9 cellular contexts compared by ENCODE assay signal in genomic region chr17:31389673-31390381, GRCh38. TPM values are rescaled to one million over a fixed set of nuclear protein-coding genes. Genes with fewer than 3 reads are reported as not detected.
A peak's percentile ranks its signal among the peaks of the same experiment; 100 is the strongest.
DNase-seq lines count a peak whose midpoint lies in the region; ATAC-seq lines count a peak whose summit lies in the region.
"Had no signal": no experiment of that assay in that cellular context is flagged by ENCODE, and none has a peak within 500 bp of the region (broad histone marks: within the 10 kb centered on the region; RNA-seq: fewer than 3 reads in every experiment).

No MANE protein-coding gene starts in this region.

- DNase-seq in activated CD4-positive, alpha-beta T cell treated with anti-CD3 and anti-CD28 coated beads for 36 hours = no peak
- no peak for DNase-seq in activated CD4-positive, alpha-beta T cell treated with anti-CD3 and anti-CD28 coated beads for 4 hours
- DNase-seq in ecto neural progenitor cell (ENCODE audit: low spot score) = peak; percentile 51
- peak; percentile 20 for DNase-seq in stimulated activated CD8-positive, alpha-beta memory T cell treated with anti-CD3 and anti-CD28 coated beads, Interleukin-4, amount 100 ng/mL, for 48 hours
- DNase-seq: occipital lobe had no signal

- H3K27me3 Mint-ChIP-seq in activated CD4-positive, alpha-beta T cell treated with anti-CD3 and anti-CD28 coated beads for 36 hours = peaks cover 31% of the 10 kb centered on the region
- peaks cover 29% of the 10 kb centered on the region for H3K27me3 Mint-ChIP-seq in IgD-negative memory B cell

- CTCF ChIA-PET in activated CD4-positive, alpha-beta T cell treated with anti-CD3 and anti-CD28 coated beads for 36 hours (lab: Charles Lee) = interaction anchor here (0.6 to 2.8 kb wide), 19 partner anchors 8 to 470 kb away, joined by 3 to 17 read pairs (median 3); no protein-coding TSS in a partner anchor

- H3K27ac Mint-ChIP-seq in activated CD4-positive, alpha-beta T cell treated with anti-CD3 and anti-CD28 coated beads for 36 hours = no peak overlapping the region
- H3K27ac Mint-ChIP-seq in IgD-negative memory B cell = peak overlapping the region in 1 of 3 donors; percentile 81

- H3K4me3 Mint-ChIP-seq in activated CD4-positive, alpha-beta T cell treated with anti-CD3 and anti-CD28 coated beads for 36 hours = peak overlapping the region; percentile 60
- H3K4me3 Mint-ChIP-seq in IgD-negative memory B cell = peak overlapping the region; percentile 31 to 83 (median 65)

- H3K9me3 Mint-ChIP-seq in activated CD4-positive, alpha-beta T cell treated with anti-CD3 and anti-CD28 coated beads for 36 hours (ENCODE audit: low read depth) = no peaks in the 10 kb centered on the region
- H3K9me3 Mint-ChIP-seq in IgD-negative memory B cell = no peaks in the 10 kb centered on the region

- intact Hi-C loops in activated CD4-positive, alpha-beta T cell treated with anti-CD3 and anti-CD28 coated beads for 36 hours (cut with DNase I, micrococcal nuclease) = loop anchor here (1.0 to 2.0 kb wide), 3 partner anchors 127 to 453 kb away; no protein-coding TSS in a partner anchor

- ATAC-seq in activated CD4-positive, alpha-beta T cell treated with anti-CD3 and anti-CD28 coated beads for 36 hours = no peak
- ATAC-seq in HG03520 (IDR thresholded peaks at IDR 0.05; ENCODE audit: unreplicated experiment) = no peak
- no peak for ATAC-seq in activated CD4-positive, CD25-positive, alpha-beta regulatory T cell treated with anti-CD3 and anti-CD28 coated beads, Interleukin-2, amount 50 U/mL, for 24 hours
- ATAC-seq in GM21529 (IDR thresholded peaks at IDR 0.05; ENCODE audit: unreplicated experiment) = no peak

- H3K36me3 Mint-ChIP-seq in activated CD4-positive, alpha-beta T cell treated with anti-CD3 and anti-CD28 coated beads for 36 hours (ENCODE audit: low read depth) = no peaks in the 10 kb centered on the region
- no peaks in the 10 kb centered on the region for H3K36me3 Mint-ChIP-seq in IgD-negative memory B cell

- POLR2A ChIA-PET in activated CD4-positive, alpha-beta T cell treated with anti-CD3 and anti-CD28 coated beads for 36 hours (lab: Charles Lee) = no interaction called here

- peaks cover 3% of the 10 kb centered on the region for H3K4me1 Mint-ChIP-seq in activated CD4-positive, alpha-beta T cell treated with anti-CD3 and anti-CD28 coated beads for 36 hours
- peaks cover 5 to 10% (median 8%) of the 10 kb centered on the region in 3 donors for H3K4me1 Mint-ChIP-seq in IgD-negative memory B cell

RNA-seq across cellular contexts. Expression of gene RAB11FIP4, which starts 1.6 kb away (rescaled TPM):
- 10 to 100 TPM; 30.3 to 41.4 TPM for total RNA-seq in activated CD4-positive, alpha-beta T cell treated with anti-CD3 and anti-CD28 coated beads for 36 hours
- polyA plus RNA-seq in IgD-negative memory B cell = 21.0 TPM

Comparison
In these comparisons a context has a peak if more than half of its experiments do, and no peak if none do; other contexts are left out.
1. DNase-seq: peak in ecto neural progenitor cell (single experiment) and stimulated activated CD8-positive, alpha-beta memory T cell treated with anti-CD3 and anti-CD28 coated beads, Interleukin-4, amount 100 ng/mL, for 48 hours (single experiment); none in activated CD4-positive, alpha-beta T cell treated with anti-CD3 and anti-CD28 coated beads for 36 hours (single experiment) and activated CD4-positive, alpha-beta T cell treated with anti-CD3 and anti-CD28 coated beads for 4 hours (0 of 2).